21 cellular contexts compared by ENCODE assay signal in the genomic region with DNA sequence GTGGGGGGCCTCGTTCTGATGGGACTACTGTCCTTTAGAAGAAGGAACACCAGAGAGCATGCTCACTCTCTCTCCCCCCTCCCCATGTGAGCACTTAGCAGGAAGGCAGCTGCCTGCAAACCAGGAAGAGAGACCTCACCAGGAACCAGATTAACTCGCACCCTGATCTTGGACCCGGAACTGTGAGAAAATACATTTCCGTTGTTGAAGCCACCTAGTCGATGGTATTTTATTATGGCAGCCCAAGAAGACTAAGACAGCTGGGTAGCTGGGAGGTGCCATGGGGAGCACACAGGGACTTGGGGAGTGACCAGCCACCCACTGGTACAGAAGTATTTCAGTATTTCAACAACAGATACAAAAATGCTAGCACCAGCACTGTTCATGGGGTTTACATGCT. TPM values are rescaled to one million over a fixed set of nuclear protein-coding genes. Genes with fewer than 3 reads are reported as not detected.
DNase-seq lines count a peak whose midpoint lies in the region; ATAC-seq and TF ChIP-seq lines count a peak whose summit lies in the region.
"Had no signal": no experiment of that assay in that cellular context is flagged by ENCODE, and none has a peak within 500 bp of the region (broad histone marks: within the 10 kb centered on the region; RNA-seq: fewer than 3 reads in every experiment).

No MANE protein-coding gene starts in this region.

- H3K36me3 Mint-ChIP-seq in activated naive CD8-positive, alpha-beta T cell: peaks cover 2% of the 10 kb centered on the region
- H3K36me3 Mint-ChIP-seq in activated naive CD8-positive, alpha-beta T cell treated with anti-CD3 and anti-CD28 coated beads for 36 hours: peaks cover 10% of the 10 kb centered on the region
- peaks cover under 1% of the 10 kb centered on the region for H3K36me3 Mint-ChIP-seq in T-helper 17 cell (ENCODE audit: low read depth)
- peaks cover 4 to 6% (median 4%) of the 10 kb centered on the region in 3 donors for H3K36me3 Mint-ChIP-seq in immature natural killer cell

- in situ Hi-C loops in transverse colon (cut with MboI; ENCODE audit: low pct_ligation_motif_present in 1 of 4, low pct_unique_long_range_greater_than_20kb in 1 of 4, low sequenced_read_pairs in 3 of 4): no loop called here

- TF ChIP-seq POLR2A in transverse colon (IDR thresholded peaks at IDR 0.05): no peak

- H3K36me3 ChIP-seq in transverse colon (no peaks in the 10 kb centered on the region), ascending aorta (no peaks in the 10 kb centered on the region)
- H3K36me3 ChIP-seq: SJSA1 had no signal

- TF ChIP-seq CTCF in transverse colon (IDR thresholded peaks at IDR 0.05) (no peak), ascending aorta (IDR thresholded peaks at IDR 0.05) (no peak)

- H3K4me3 ChIP-seq in transverse colon (no peak overlapping the region), ascending aorta (no peak overlapping the region)
- H3K4me3 ChIP-seq: SJSA1, skin epidermis had no signal

- H3K9me3 Mint-ChIP-seq in activated naive CD8-positive, alpha-beta T cell (ENCODE audit: low read depth): no peaks in the 10 kb centered on the region
- peaks cover 1% of the 10 kb centered on the region for H3K9me3 Mint-ChIP-seq in activated naive CD8-positive, alpha-beta T cell treated with anti-CD3 and anti-CD28 coated beads for 36 hours
- H3K9me3 Mint-ChIP-seq in immature natural killer cell: no peaks in the 10 kb centered on the region
- H3K9me3 Mint-ChIP-seq: T-helper 1 cell treated with Interleukin-12 subunit alpha and Interleukin-12 subunit beta and Interleukin-4 antibody, amounts not matched to agents 30 μg/mL and 1 μg/mL, for 36 hours had no signal

- peak overlapping the region; percentile 41 for H3K27ac Mint-ChIP-seq in activated naive CD8-positive, alpha-beta T cell
- H3K27ac Mint-ChIP-seq in activated naive CD8-positive, alpha-beta T cell treated with anti-CD3 and anti-CD28 coated beads for 36 hours: no peak overlapping the region
- H3K27ac Mint-ChIP-seq in T-helper 17 cell: peak overlapping the region; percentile 74
- H3K27ac Mint-ChIP-seq in immature natural killer cell: peak overlapping the region; percentile 74 to 93 (median 77)
- H3K27ac Mint-ChIP-seq: T-helper 1 cell treated with Interleukin-12 subunit alpha and Interleukin-12 subunit beta and Interleukin-4 antibody, amounts not matched to agents 30 μg/mL and 1 μg/mL, for 36 hours had no signal

- no peaks in the 10 kb centered on the region for H3K27me3 Mint-ChIP-seq in activated naive CD8-positive, alpha-beta T cell
- no peaks in the 10 kb centered on the region for H3K27me3 Mint-ChIP-seq in activated naive CD8-positive, alpha-beta T cell treated with anti-CD3 and anti-CD28 coated beads for 36 hours
- H3K27me3 Mint-ChIP-seq in T-helper 17 cell: no peaks in the 10 kb centered on the region
- H3K27me3 Mint-ChIP-seq in immature natural killer cell (ENCODE audit: low read depth in 3 of 3): peaks cover 1 to 5% (median 4%) of the 10 kb centered on the region in 3 donors

- intact Hi-C loops in transverse colon (cut with DNase I; ENCODE audit: low total_unique reads) (no loop called here), ascending aorta (cut with DNase I) (no loop called here)

- no peak overlapping the region for H3K4me3 Mint-ChIP-seq in activated naive CD8-positive, alpha-beta T cell
- no peak overlapping the region for H3K4me3 Mint-ChIP-seq in activated naive CD8-positive, alpha-beta T cell treated with anti-CD3 and anti-CD28 coated beads for 36 hours
- H3K4me3 Mint-ChIP-seq in T-helper 17 cell (no peak overlapping the region), immature natural killer cell (peak overlapping the region; percentile 34 to 75 (median 58))
- H3K4me3 Mint-ChIP-seq: T-helper 1 cell treated with Interleukin-12 subunit alpha and Interleukin-12 subunit beta and Interleukin-4 antibody, amounts not matched to agents 30 μg/mL and 1 μg/mL, for 36 hours had no signal

- H3K27me3 ChIP-seq in transverse colon: no peaks in the 10 kb centered on the region
- no peaks in the 10 kb centered on the region for H3K27me3 ChIP-seq in ascending aorta
- H3K27me3 ChIP-seq: SJSA1 had no signal

- no peak for ATAC-seq in T-helper 17 cell

- peaks cover 55% of the 10 kb centered on the region for H3K4me1 Mint-ChIP-seq in activated naive CD8-positive, alpha-beta T cell (ENCODE audit: low read depth)
- H3K4me1 Mint-ChIP-seq in activated naive CD8-positive, alpha-beta T cell treated with anti-CD3 and anti-CD28 coated beads for 36 hours: peaks cover 40% of the 10 kb centered on the region
- H3K4me1 Mint-ChIP-seq in T-helper 17 cell (peaks cover 35% of the 10 kb centered on the region), immature natural killer cell (peaks cover 78 to 81% of the 10 kb centered on the region in 2 donors)

- H3K9me3 ChIP-seq in T-helper 17 cell (ENCODE audit: control insufficient read depth, low read length, poor library complexity, severe bottlenecking) (no peaks in the 10 kb centered on the region), transverse colon (no peaks in the 10 kb centered on the region), ascending aorta (no peaks in the 10 kb centered on the region)
- H3K9me3 ChIP-seq: SJSA1 had no signal

- DNase-seq in activated naive CD8-positive, alpha-beta T cell treated with anti-CD3 and anti-CD28 coated beads for 36 hours: no peak
- no peak for DNase-seq in T-helper 17 cell
- DNase-seq in immature natural killer cell: no peak
- DNase-seq in transverse colon: no peak
- DNase-seq in Kasumi-1 (lab: John Stamatoyannopoulos, UW): no peak
- DNase-seq in hypothalamus (lab: John Stamatoyannopoulos, UW): no peak
- DNase-seq in ascending aorta (ENCODE audit: low spot score in 2 of 2): no peak
- DNase-seq: activated CD4-positive, alpha-beta T cell treated with anti-CD3 and anti-CD28 coated beads, Interleukin-2, amount 50 U/mL, for 4 hours; amygdala; EL; H7; mammary epithelial cell; NCI-H1092; NCI-H187 treated with DMSO at 0.1 percent for 48 hours; NCI-H524 treated with DMSO at 0.1 percent for 48 hours; stimulated activated CD4-positive, alpha-beta T cell treated with anti-CD3 and anti-CD28 coated beads, Interleukin-1b, Interleukin-23, amount 100 ng/mL, for 48 hours; substantia nigra had no signal

- 84% methylated on average over 5 of the region's 5 CpGs; no CpG with 5 or more reads in 1 of the 2 donors for WGBS in transverse colon (ENCODE audit: low coverage in 1 of 2), 2 donors

- H3K4me1 ChIP-seq in transverse colon (peaks cover 32 to 46% (median 35%) of the 10 kb centered on the region in 4 donors), ascending aorta (peaks cover 14 to 26% of the 10 kb centered on the region in 2 donors)

- H3K27ac ChIP-seq in transverse colon (peak overlapping the region; percentile 59 to 68 (median 64)), ascending aorta (no peak overlapping the region)
- H3K27ac ChIP-seq: SJSA1 had no signal

- no peak for TF ChIP-seq EP300 in transverse colon (IDR thresholded peaks at IDR 0.05; ENCODE audit: low read depth)

RNA-seq across cellular contexts. Expression of a gene that starts 59.0 kb away (rescaled TPM):
- total RNA-seq in activated naive CD8-positive, alpha-beta T cell treated with anti-CD3 and anti-CD28 coated beads for 36 hours: 10 to 100 TPM; 13.3 to 14.3 TPM
- total RNA-seq in T-helper 17 cell (10 to 100 TPM; 24.5 to 26.3 TPM), transverse colon (10 to 100 TPM in 1 of 4 donors, 1 to 10 TPM in 3; 3.7 to 12.1 (median 5.9) TPM), ascending aorta (not detected)
- polyA plus RNA-seq in immature natural killer cell: 10 to 100 TPM in 2 of 3 donors, 1 to 10 TPM in 1; 7.8 to 19.2 (median 14.4) TPM

Comparison
In these comparisons a context has a peak if more than half of its experiments do, and no peak if none do; other contexts are left out.
1. H3K4me3 Mint-ChIP-seq: peak in immature natural killer cell (5 of 5); none in activated naive CD8-positive, alpha-beta T cell (single experiment), activated naive CD8-positive, alpha-beta T cell treated with anti-CD3 and anti-CD28 coated beads for 36 hours (single experiment) and T-helper 17 cell (single experiment).
2. H3K27ac ChIP-seq: peak in transverse colon (4 of 4); none in ascending aorta (0 of 2).